1 cellular context compared by ENCODE assay signal in the genomic region with DNA sequence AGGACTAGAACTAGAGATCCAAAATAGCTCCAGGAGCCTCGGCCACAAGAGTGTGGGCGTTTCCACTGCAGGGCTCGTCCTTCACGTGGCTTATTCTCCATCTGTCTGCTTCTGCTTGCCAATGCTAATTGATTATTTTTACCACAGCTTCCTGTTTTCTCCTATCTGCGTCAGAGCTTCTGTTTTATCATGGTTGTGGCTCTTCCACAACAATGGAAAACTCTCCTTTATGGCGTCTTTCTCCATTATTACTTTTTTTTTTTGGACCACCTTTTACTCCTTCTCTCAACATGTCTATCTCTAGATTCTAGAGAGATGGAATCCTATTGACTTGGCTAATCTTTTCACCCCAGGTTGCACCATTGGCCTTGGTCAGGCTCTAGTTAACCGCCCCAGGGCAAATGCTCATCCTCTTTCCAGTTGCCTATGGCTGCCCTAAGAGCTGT.
A peak's percentile ranks its signal among the peaks of the same experiment; 100 is the strongest.
TF ChIP-seq lines count a peak whose summit lies in the region.

No MANE protein-coding gene starts in this region.

TF ChIP-seq in K562, 482 proteins besides CTCF, POLR2A, EP300 and RAD21 (continues in another document):
- TF ChIP-seq GABPB1 (CRISPR knock-in tag; IDR thresholded peaks at IDR 0.05) (peak; percentile 40; the same call in 1 of the 2 replicates), ETV6 (IDR thresholded peaks at IDR 0.05; ENCODE audit: borderline replicate concordance in 1 of 2, low read depth in 2 of 2, low read length in 1 of 2) (no peak), ETV6 (CRISPR knock-in tag; IDR thresholded peaks at IDR 0.05; ENCODE audit: borderline replicate concordance) (no peak), SETDB1 (IDR thresholded peaks at IDR 0.05; ENCODE audit: low read length) (no peak), ZNF445 (CRISPR knock-in tag; IDR thresholded peaks at IDR 0.05; ENCODE audit: low read depth) (no peak), TRIM24 (IDR thresholded peaks at IDR 0.05) (peak in 1 of 2 experiments; percentile 55; a peak in 1 of 4 replicates), ELF4 (CRISPR knock-in tag; IDR thresholded peaks at IDR 0.05) (0 out of 2 replicates have a peak, but pooled peaks have one; percentile 48), ESRRA (IDR thresholded peaks at IDR 0.05; ENCODE audit: borderline replicate concordance, low read depth) (no peak), MIER1 (IDR thresholded peaks at IDR 0.05; ENCODE audit: low read depth) (no peak), NBN (IDR thresholded peaks at IDR 0.05; ENCODE audit: low read depth) (no peak), ZNF175 (CRISPR knock-in tag; IDR thresholded peaks at IDR 0.05; ENCODE audit: low read depth) (peak; percentile 90), NCOR1 (IDR thresholded peaks at IDR 0.05) (0 out of 2 replicates have a peak, but pooled peaks have one; percentile 26), SMARCA4 (IDR thresholded peaks at IDR 0.05) (peak; percentile 55), CHD1 (IDR thresholded peaks at IDR 0.05; ENCODE audit: low read length) (no peak)
- TF ChIP-seq, protein P1, sequence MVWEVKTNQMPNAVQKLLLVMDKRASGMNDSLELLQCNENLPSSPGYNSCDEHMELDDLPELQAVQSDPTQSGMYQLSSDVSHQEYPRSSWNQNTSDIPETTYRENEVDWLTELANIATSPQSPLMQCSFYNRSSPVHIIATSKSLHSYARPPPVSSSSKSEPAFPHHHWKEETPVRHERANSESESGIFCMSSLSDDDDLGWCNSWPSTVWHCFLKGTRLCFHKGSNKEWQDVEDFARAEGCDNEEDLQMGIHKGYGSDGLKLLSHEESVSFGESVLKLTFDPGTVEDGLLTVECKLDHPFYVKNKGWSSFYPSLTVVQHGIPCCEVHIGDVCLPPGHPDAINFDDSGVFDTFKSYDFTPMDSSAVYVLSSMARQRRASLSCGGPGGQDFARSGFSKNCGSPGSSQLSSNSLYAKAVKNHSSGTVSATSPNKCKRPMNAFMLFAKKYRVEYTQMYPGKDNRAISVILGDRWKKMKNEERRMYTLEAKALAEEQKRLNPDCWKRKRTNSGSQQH (CRISPR knock-in tag; IDR thresholded peaks at IDR 0.05), result no peak
- TF ChIP-seq, protein P2, sequence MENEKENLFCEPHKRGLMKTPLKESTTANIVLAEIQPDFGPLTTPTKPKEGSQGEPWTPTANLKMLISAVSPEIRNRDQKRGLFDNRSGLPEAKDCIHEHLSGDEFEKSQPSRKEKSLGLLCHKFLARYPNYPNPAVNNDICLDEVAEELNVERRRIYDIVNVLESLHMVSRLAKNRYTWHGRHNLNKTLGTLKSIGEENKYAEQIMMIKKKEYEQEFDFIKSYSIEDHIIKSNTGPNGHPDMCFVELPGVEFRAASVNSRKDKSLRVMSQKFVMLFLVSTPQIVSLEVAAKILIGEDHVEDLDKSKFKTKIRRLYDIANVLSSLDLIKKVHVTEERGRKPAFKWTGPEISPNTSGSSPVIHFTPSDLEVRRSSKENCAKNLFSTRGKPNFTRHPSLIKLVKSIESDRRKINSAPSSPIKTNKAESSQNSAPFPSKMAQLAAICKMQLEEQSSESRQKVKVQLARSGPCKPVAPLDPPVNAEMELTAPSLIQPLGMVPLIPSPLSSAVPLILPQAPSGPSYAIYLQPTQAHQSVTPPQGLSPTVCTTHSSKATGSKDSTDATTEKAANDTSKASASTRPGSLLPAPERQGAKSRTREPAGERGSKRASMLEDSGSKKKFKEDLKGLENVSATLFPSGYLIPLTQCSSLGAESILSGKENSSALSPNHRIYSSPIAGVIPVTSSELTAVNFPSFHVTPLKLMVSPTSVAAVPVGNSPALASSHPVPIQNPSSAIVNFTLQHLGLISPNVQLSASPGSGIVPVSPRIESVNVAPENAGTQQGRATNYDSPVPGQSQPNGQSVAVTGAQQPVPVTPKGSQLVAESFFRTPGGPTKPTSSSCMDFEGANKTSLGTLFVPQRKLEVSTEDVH (IDR thresholded peaks at IDR 0.05; ENCODE audit: low read depth, partially characterized antibody), result no peak
- TF ChIP-seq, protein P3, sequence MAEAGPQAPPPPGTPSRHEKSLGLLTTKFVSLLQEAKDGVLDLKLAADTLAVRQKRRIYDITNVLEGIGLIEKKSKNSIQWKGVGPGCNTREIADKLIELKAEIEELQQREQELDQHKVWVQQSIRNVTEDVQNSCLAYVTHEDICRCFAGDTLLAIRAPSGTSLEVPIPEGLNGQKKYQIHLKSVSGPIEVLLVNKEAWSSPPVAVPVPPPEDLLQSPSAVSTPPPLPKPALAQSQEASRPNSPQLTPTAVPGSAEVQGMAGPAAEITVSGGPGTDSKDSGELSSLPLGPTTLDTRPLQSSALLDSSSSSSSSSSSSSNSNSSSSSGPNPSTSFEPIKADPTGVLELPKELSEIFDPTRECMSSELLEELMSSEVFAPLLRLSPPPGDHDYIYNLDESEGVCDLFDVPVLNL (CRISPR knock-in tag; IDR thresholded peaks at IDR 0.05; ENCODE audit: low read depth), result no peak
- TF ChIP-seq, protein P4, sequence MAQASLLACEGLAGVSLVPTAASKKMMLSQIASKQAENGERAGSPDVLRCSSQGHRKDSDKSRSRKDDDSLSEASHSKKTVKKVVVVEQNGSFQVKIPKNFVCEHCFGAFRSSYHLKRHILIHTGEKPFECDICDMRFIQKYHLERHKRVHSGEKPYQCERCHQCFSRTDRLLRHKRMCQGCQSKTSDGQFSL (CRISPR knock-in tag; IDR thresholded peaks at IDR 0.05), result no peak
- TF ChIP-seq, protein P4 (tag; IDR thresholded peaks at IDR 0.05), result no peak
- TF ChIP-seq, protein P5, sequence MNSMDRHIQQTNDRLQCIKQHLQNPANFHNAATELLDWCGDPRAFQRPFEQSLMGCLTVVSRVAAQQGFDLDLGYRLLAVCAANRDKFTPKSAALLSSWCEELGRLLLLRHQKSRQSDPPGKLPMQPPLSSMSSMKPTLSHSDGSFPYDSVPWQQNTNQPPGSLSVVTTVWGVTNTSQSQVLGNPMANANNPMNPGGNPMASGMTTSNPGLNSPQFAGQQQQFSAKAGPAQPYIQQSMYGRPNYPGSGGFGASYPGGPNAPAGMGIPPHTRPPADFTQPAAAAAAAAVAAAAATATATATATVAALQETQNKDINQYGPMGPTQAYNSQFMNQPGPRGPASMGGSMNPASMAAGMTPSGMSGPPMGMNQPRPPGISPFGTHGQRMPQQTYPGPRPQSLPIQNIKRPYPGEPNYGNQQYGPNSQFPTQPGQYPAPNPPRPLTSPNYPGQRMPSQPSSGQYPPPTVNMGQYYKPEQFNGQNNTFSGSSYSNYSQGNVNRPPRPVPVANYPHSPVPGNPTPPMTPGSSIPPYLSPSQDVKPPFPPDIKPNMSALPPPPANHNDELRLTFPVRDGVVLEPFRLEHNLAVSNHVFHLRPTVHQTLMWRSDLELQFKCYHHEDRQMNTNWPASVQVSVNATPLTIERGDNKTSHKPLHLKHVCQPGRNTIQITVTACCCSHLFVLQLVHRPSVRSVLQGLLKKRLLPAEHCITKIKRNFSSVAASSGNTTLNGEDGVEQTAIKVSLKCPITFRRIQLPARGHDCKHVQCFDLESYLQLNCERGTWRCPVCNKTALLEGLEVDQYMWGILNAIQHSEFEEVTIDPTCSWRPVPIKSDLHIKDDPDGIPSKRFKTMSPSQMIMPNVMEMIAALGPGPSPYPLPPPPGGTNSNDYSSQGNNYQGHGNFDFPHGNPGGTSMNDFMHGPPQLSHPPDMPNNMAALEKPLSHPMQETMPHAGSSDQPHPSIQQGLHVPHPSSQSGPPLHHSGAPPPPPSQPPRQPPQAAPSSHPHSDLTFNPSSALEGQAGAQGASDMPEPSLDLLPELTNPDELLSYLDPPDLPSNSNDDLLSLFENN (IDR thresholded peaks at IDR 0.05; ENCODE audit: low read depth in 2 of 2, low read length in 2 of 2), result no peak
- TF ChIP-seq, protein P6, sequence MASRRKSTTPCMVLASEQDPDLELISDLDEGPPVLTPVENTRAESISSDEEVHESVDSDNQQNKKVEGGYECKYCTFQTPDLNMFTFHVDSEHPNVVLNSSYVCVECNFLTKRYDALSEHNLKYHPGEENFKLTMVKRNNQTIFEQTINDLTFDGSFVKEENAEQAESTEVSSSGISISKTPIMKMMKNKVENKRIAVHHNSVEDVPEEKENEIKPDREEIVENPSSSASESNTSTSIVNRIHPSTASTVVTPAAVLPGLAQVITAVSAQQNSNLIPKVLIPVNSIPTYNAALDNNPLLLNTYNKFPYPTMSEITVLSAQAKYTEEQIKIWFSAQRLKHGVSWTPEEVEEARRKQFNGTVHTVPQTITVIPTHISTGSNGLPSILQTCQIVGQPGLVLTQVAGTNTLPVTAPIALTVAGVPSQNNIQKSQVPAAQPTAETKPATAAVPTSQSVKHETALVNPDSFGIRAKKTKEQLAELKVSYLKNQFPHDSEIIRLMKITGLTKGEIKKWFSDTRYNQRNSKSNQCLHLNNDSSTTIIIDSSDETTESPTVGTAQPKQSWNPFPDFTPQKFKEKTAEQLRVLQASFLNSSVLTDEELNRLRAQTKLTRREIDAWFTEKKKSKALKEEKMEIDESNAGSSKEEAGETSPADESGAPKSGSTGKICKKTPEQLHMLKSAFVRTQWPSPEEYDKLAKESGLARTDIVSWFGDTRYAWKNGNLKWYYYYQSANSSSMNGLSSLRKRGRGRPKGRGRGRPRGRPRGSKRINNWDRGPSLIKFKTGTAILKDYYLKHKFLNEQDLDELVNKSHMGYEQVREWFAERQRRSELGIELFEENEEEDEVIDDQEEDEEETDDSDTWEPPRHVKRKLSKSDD (conservative IDR thresholded peaks at IDR 0.05; ENCODE audit: low read length), result no peak
- TF ChIP-seq, protein P7, sequence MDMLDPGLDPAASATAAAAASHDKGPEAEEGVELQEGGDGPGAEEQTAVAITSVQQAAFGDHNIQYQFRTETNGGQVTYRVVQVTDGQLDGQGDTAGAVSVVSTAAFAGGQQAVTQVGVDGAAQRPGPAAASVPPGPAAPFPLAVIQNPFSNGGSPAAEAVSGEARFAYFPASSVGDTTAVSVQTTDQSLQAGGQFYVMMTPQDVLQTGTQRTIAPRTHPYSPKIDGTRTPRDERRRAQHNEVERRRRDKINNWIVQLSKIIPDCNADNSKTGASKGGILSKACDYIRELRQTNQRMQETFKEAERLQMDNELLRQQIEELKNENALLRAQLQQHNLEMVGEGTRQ (CRISPR knock-in tag; IDR thresholded peaks at IDR 0.05), result no peak
- TF ChIP-seq, protein P8, sequence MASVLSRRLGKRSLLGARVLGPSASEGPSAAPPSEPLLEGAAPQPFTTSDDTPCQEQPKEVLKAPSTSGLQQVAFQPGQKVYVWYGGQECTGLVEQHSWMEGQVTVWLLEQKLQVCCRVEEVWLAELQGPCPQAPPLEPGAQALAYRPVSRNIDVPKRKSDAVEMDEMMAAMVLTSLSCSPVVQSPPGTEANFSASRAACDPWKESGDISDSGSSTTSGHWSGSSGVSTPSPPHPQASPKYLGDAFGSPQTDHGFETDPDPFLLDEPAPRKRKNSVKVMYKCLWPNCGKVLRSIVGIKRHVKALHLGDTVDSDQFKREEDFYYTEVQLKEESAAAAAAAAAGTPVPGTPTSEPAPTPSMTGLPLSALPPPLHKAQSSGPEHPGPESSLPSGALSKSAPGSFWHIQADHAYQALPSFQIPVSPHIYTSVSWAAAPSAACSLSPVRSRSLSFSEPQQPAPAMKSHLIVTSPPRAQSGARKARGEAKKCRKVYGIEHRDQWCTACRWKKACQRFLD (CRISPR knock-in tag; IDR thresholded peaks at IDR 0.05), result peak; percentile 60
- TF ChIP-seq, protein P9, sequence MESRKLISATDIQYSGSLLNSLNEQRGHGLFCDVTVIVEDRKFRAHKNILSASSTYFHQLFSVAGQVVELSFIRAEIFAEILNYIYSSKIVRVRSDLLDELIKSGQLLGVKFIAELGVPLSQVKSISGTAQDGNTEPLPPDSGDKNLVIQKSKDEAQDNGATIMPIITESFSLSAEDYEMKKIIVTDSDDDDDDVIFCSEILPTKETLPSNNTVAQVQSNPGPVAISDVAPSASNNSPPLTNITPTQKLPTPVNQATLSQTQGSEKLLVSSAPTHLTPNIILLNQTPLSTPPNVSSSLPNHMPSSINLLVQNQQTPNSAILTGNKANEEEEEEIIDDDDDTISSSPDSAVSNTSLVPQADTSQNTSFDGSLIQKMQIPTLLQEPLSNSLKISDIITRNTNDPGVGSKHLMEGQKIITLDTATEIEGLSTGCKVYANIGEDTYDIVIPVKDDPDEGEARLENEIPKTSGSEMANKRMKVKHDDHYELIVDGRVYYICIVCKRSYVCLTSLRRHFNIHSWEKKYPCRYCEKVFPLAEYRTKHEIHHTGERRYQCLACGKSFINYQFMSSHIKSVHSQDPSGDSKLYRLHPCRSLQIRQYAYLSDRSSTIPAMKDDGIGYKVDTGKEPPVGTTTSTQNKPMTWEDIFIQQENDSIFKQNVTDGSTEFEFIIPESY (CRISPR knock-in tag; IDR thresholded peaks at IDR 0.05), result no peak
